ENCODE assay signal across 1 cellular context in the genomic region with DNA sequence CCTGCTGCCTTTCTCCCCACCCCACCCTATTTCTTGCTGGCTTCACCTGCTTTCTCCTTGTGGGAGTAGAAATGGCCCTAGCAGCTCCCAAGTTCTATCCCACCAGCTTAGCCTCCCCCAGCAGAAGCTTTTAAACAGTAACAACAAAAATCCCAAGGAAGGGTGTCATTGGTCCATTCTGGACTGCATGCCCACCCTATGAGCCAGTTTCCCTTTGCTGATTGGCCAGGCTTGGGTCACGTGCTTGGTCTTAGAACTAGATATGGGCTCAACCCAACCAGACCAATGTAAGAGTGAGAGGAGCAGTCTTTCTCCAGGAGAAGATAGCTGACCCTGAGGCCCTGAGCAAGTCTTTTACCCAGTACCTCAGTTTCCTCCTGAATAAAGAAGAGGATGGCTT.
A peak's percentile ranks its signal among the peaks of the same experiment; 100 is the strongest.
TF ChIP-seq lines count a peak whose summit lies in the region.

No MANE protein-coding gene starts in this region.

TF ChIP-seq in IMR-90, 13 proteins besides CTCF, POLR2A, EP300 and RAD21:
- TF ChIP-seq MAZ (IDR thresholded peaks at IDR 0.05; ENCODE audit: borderline replicate concordance, low read depth, low read length) = no peak
- TF ChIP-seq, protein P1, sequence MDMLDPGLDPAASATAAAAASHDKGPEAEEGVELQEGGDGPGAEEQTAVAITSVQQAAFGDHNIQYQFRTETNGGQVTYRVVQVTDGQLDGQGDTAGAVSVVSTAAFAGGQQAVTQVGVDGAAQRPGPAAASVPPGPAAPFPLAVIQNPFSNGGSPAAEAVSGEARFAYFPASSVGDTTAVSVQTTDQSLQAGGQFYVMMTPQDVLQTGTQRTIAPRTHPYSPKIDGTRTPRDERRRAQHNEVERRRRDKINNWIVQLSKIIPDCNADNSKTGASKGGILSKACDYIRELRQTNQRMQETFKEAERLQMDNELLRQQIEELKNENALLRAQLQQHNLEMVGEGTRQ (IDR thresholded peaks at IDR 0.05; ENCODE audit: low read depth, low read length) = 0 out of 2 replicates have a peak, but pooled peaks have one; percentile 10
- no peak for TF ChIP-seq FOS (IDR thresholded peaks at IDR 0.05; ENCODE audit: low read depth, low read length)
- no peak for TF ChIP-seq RCOR1 (IDR thresholded peaks at IDR 0.05; ENCODE audit: insufficient replicate concordance, low read length)
